Comparison of ENCODE assay signal across 27 cellular contexts in the genomic region with DNA sequence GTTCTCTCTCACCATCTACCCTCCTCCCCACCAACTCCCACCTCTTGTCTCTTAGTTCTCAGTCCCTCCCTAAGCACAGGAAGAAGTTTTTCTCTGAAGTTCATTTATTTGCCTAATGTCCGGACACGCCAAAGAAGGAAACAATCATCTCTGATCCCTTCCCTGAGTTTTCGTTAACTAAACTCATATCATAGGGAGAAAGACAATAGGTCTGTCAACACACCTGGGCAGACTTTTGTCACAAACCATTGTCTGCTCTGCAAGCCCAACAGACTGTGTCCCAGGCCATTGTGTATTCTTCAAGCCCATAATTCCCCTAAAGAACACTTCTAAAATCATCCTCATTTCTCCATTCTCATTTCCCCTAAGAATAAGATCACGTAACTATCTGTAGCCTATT.
"Had no signal": no experiment of that assay in that cellular context is flagged by ENCODE, and none has a peak within 500 bp of the region (broad histone marks: within the 10 kb centered on the region; RNA-seq: fewer than 3 reads in every experiment).

No MANE protein-coding gene starts in this region.

- H3K36me3 ChIP-seq: cardiac muscle cell, gastroesophageal sphincter, neutrophil, ovary, prostate gland, spleen, vagina had no signal

- DNase-seq: activated CD4-positive, alpha-beta memory T cell treated with anti-CD3 and anti-CD28 coated beads, Interleukin-2, amount 10 ng/mL, durations not matched to agents 7 days and 5 days; activated CD4-positive, alpha-beta T cell treated with anti-CD3 and anti-CD28 coated beads, Interleukin-2, amount 10 ng/mL, durations not matched to agents 24 days and 14 days; activated CD8-positive, alpha-beta memory T cell treated with anti-CD3 and anti-CD28 coated beads, Interleukin-2, amount 10 ng/mL, durations not matched to agents 7 days and 5 days; activated effector memory CD4-positive, alpha-beta T cell treated with anti-CD3 and anti-CD28 coated beads, Interleukin-2, amount 50 U/mL, for 16 hours; activated naive CD4-positive, alpha-beta T cell treated with anti-CD3 and anti-CD28 coated beads, Interleukin-2, amount 10 ng/mL, durations not matched to agents 7 days and 5 days; activated naive CD8-positive, alpha-beta T cell treated with anti-CD3 and anti-CD28 coated beads, Interleukin-2, amount 50 U/mL, for 24 hours; activated T-cell treated with anti-CD3 and anti-CD28 coated beads for 4 hours; cortex of kidney; head of caudate nucleus; hypothalamus; left ventricle myocardium superior; mammary epithelial cell; midbrain; natural killer cell; ovary; spleen; stimulated activated CD4-positive, alpha-beta T cell treated with anti-CD3 and anti-CD28 coated beads, Interleukin-4, amount 100 ng/mL, for 1 hour; stimulated activated naive CD4-positive, alpha-beta T cell; testis had no signal

- H3K36me3 Mint-ChIP-seq: activated CD8-positive, alpha-beta memory T cell treated with anti-CD3 and anti-CD28 coated beads, Interleukin-2, amount 10 ng/mL, durations not matched to agents 7 days and 5 days; activated naive CD4-positive, alpha-beta T cell treated with anti-CD3 and anti-CD28 coated beads, Interleukin-2, amount 10 ng/mL, durations not matched to agents 7 days and 5 days; natural killer cell; type B pancreatic cell had no signal

- H3K27me3 Mint-ChIP-seq: activated CD4-positive, alpha-beta memory T cell treated with anti-CD3 and anti-CD28 coated beads, Interleukin-2, amount 10 ng/mL, durations not matched to agents 7 days and 5 days; activated CD4-positive, alpha-beta T cell treated with anti-CD3 and anti-CD28 coated beads, Interleukin-2, amount 10 ng/mL, durations not matched to agents 24 days and 14 days; activated CD8-positive, alpha-beta memory T cell treated with anti-CD3 and anti-CD28 coated beads, Interleukin-2, amount 10 ng/mL, durations not matched to agents 7 days and 5 days; activated naive CD4-positive, alpha-beta T cell treated with anti-CD3 and anti-CD28 coated beads, Interleukin-2, amount 10 ng/mL, durations not matched to agents 7 days and 5 days; activated naive CD8-positive, alpha-beta T cell treated with anti-CD3 and anti-CD28 coated beads, Interleukin-2, amount 50 U/mL, for 24 hours; type B pancreatic cell had no signal

- H3K4me3 ChIP-seq: cardiac muscle cell, gastroesophageal sphincter, ovary, prostate gland, spleen, testis, vagina had no signal

- H3K4me1 ChIP-seq: gastroesophageal sphincter, prostate gland, spleen, testis, vagina had no signal

- H3K27ac ChIP-seq: cardiac muscle cell, epithelial cell of prostate, gastroesophageal sphincter, neutrophil, ovary, prostate gland, spleen, testis, vagina had no signal

- ATAC-seq: activated CD4-positive, CD25-positive, alpha-beta regulatory T cell treated with anti-CD3 and anti-CD28 coated beads, Interleukin-2, amount 50 U/mL, for 24 hours; activated CD8-positive, alpha-beta memory T cell treated with anti-CD3 and anti-CD28 coated beads, Interleukin-2, amount 10 ng/mL, durations not matched to agents 7 days and 5 days; activated naive CD8-positive, alpha-beta T cell treated with anti-CD3 and anti-CD28 coated beads, Interleukin-2, amount 50 U/mL, for 24 hours; gastroesophageal sphincter; left ventricle myocardium superior; natural killer cell had no signal

- H3K27me3 ChIP-seq: cardiac muscle cell, gastroesophageal sphincter, neutrophil, ovary, spleen, testis, vagina had no signal

- H3K9me3 ChIP-seq: gastroesophageal sphincter, neutrophil, ovary, prostate gland, testis, vagina had no signal

- H3K9me3 Mint-ChIP-seq: activated CD4-positive, alpha-beta T cell treated with anti-CD3 and anti-CD28 coated beads, Interleukin-2, amount 10 ng/mL, durations not matched to agents 24 days and 14 days; type B pancreatic cell had no signal

- H3K4me3 Mint-ChIP-seq: activated CD4-positive, alpha-beta memory T cell treated with anti-CD3 and anti-CD28 coated beads, Interleukin-2, amount 10 ng/mL, durations not matched to agents 7 days and 5 days; activated CD4-positive, alpha-beta T cell treated with anti-CD3 and anti-CD28 coated beads, Interleukin-2, amount 10 ng/mL, durations not matched to agents 24 days and 14 days; activated CD8-positive, alpha-beta memory T cell treated with anti-CD3 and anti-CD28 coated beads, Interleukin-2, amount 10 ng/mL, durations not matched to agents 7 days and 5 days; activated naive CD4-positive, alpha-beta T cell treated with anti-CD3 and anti-CD28 coated beads, Interleukin-2, amount 10 ng/mL, durations not matched to agents 7 days and 5 days; activated naive CD8-positive, alpha-beta T cell treated with anti-CD3 and anti-CD28 coated beads, Interleukin-2, amount 50 U/mL, for 24 hours; natural killer cell; type B pancreatic cell had no signal

- H3K4me1 Mint-ChIP-seq: activated CD4-positive, alpha-beta memory T cell treated with anti-CD3 and anti-CD28 coated beads, Interleukin-2, amount 10 ng/mL, durations not matched to agents 7 days and 5 days; activated CD4-positive, alpha-beta T cell treated with anti-CD3 and anti-CD28 coated beads, Interleukin-2, amount 10 ng/mL, durations not matched to agents 24 days and 14 days; activated CD8-positive, alpha-beta memory T cell treated with anti-CD3 and anti-CD28 coated beads, Interleukin-2, amount 10 ng/mL, durations not matched to agents 7 days and 5 days; activated naive CD4-positive, alpha-beta T cell treated with anti-CD3 and anti-CD28 coated beads, Interleukin-2, amount 10 ng/mL, durations not matched to agents 7 days and 5 days; activated naive CD8-positive, alpha-beta T cell treated with anti-CD3 and anti-CD28 coated beads, Interleukin-2, amount 50 U/mL, for 24 hours; natural killer cell had no signal

- H3K27ac Mint-ChIP-seq: activated CD4-positive, alpha-beta memory T cell treated with anti-CD3 and anti-CD28 coated beads, Interleukin-2, amount 10 ng/mL, durations not matched to agents 7 days and 5 days; activated CD4-positive, alpha-beta T cell treated with anti-CD3 and anti-CD28 coated beads, Interleukin-2, amount 10 ng/mL, durations not matched to agents 24 days and 14 days; activated CD8-positive, alpha-beta memory T cell treated with anti-CD3 and anti-CD28 coated beads, Interleukin-2, amount 10 ng/mL, durations not matched to agents 7 days and 5 days; activated naive CD4-positive, alpha-beta T cell treated with anti-CD3 and anti-CD28 coated beads, Interleukin-2, amount 10 ng/mL, durations not matched to agents 7 days and 5 days; activated naive CD8-positive, alpha-beta T cell treated with anti-CD3 and anti-CD28 coated beads, Interleukin-2, amount 50 U/mL, for 24 hours; natural killer cell; type B pancreatic cell had no signal
